In genomic region chr11:123740787-123741158, GRCh38 we compare ENCODE assay signal across 7 cellular contexts. TPM values are rescaled to one million over a fixed set of nuclear protein-coding genes. Genes with fewer than 3 reads are reported as not detected.
A peak's percentile ranks its signal among the peaks of the same experiment; 100 is the strongest.
DNase-seq lines count a peak whose midpoint lies in the region; ATAC-seq, FAIRE-seq and TF ChIP-seq lines count a peak whose summit lies in the region.

No MANE protein-coding gene starts in this region.

- peak overlapping the region; percentile 97 for H3K4me3 Mint-ChIP-seq in activated naive CD8-positive, alpha-beta T cell

- DNase-seq in GM12892 (ENCODE audit: insufficient read length) (no peak), iris pigment epithelial cell (ENCODE audit: low read depth) (peak; percentile 8), mucosa of gallbladder (ENCODE audit: low spot score) (no peak)

- H3K27me3 ChIP-seq in subcutaneous abdominal adipose tissue (ENCODE audit: control insufficient read depth in 5 of 5, insufficient read depth in 4 of 5, low read length in 5 of 5) = peaks cover 0 to under 1% (median 0%) of the 10 kb centered on the region in 5 donors

- TF ChIP-seq POLR2A in GM12892 (IDR thresholded peaks at IDR 0.05; ENCODE audit: low read depth, low read length) = no peak

- peaks cover 39% of the 10 kb centered on the region for H3K4me1 Mint-ChIP-seq in activated naive CD8-positive, alpha-beta T cell (ENCODE audit: low read depth)

- peaks cover 0 to 26% (median 21%) of the 10 kb centered on the region in 5 donors for H3K4me1 ChIP-seq in subcutaneous abdominal adipose tissue (ENCODE audit: control insufficient read depth in 5 of 5, insufficient read depth in 5 of 5, low read length in 5 of 5)

- peaks cover 4 to 13% (median 6%) of the 10 kb centered on the region in 5 donors for H3K36me3 ChIP-seq in subcutaneous abdominal adipose tissue (ENCODE audit: control insufficient read depth in 5 of 5, insufficient read depth in 5 of 5, low read length in 5 of 5)

- no peaks in the 10 kb centered on the region for H3K9me3 ChIP-seq in subcutaneous abdominal adipose tissue (ENCODE audit: control insufficient read depth in 5 of 5, low read length in 5 of 5)

- H3K27ac ChIP-seq in subcutaneous abdominal adipose tissue (ENCODE audit: low read depth, low read length) = peak overlapping the region; percentile 68

- H3K4me3 ChIP-seq in subcutaneous abdominal adipose tissue (ENCODE audit: low read depth in 1 of 5, low read length in 5 of 5) = peak overlapping the region; percentile 89 to 96 (median 91)

- ATAC-seq in HG03159 (IDR thresholded peaks at IDR 0.05; ENCODE audit: unreplicated experiment) (peak; percentile 0), GM21360 (IDR thresholded peaks at IDR 0.05; ENCODE audit: unreplicated experiment) (no peak)

- peak overlapping the region; percentile 40 to 97 (median 95) for H3K9ac ChIP-seq in subcutaneous abdominal adipose tissue (ENCODE audit: low read length in 5 of 5)

- H3K36me3 Mint-ChIP-seq in activated naive CD8-positive, alpha-beta T cell = peaks cover 12% of the 10 kb centered on the region

- peak; percentile 87 for FAIRE-seq in GM12892 (lab: Jason Lieb, UNC)

- H3K27me3 Mint-ChIP-seq in activated naive CD8-positive, alpha-beta T cell = no peaks in the 10 kb centered on the region

- H3K27ac Mint-ChIP-seq in activated naive CD8-positive, alpha-beta T cell = peak overlapping the region; percentile 90

- H3K9me3 Mint-ChIP-seq in activated naive CD8-positive, alpha-beta T cell (ENCODE audit: low read depth) = no peaks in the 10 kb centered on the region

RNA-seq across cellular contexts. Expression of gene ZNF202, which starts 0.7 kb away (rescaled TPM):
- polyA plus RNA-seq in GM12892 (2012; ENCODE audit: missing spikeins) = 9.3 TPM
- total RNA-seq in mucosa of gallbladder = 8.6 TPM

RNA-seq across cellular contexts. Expression of gene OR6X1, which starts 13.5 kb away (rescaled TPM):
- not detected for polyA plus RNA-seq in GM12892 (2012; ENCODE audit: missing spikeins)
- total RNA-seq in mucosa of gallbladder = not detected
